21 cellular contexts compared by ENCODE assay signal in genomic region chr9:135369401-135369800, GRCh38.
DNase-seq lines count a peak whose midpoint lies in the region; ATAC-seq, FAIRE-seq and TF ChIP-seq lines count a peak whose summit lies in the region.
"Had no signal": no experiment of that assay in that cellular context is flagged by ENCODE, and none has a peak within 500 bp of the region (broad histone marks: within the 10 kb centered on the region; RNA-seq: fewer than 3 reads in every experiment).

No MANE protein-coding gene starts in this region.

- H3K79me2 ChIP-seq in HepG2 (ENCODE audit: insufficient read depth, low read length) (no peaks in the 10 kb centered on the region), astrocyte (ENCODE audit: insufficient read depth, low read length) (no peaks in the 10 kb centered on the region)

- no peak overlapping the region for H3K9ac ChIP-seq in HepG2 (ENCODE audit: insufficient read depth, low read depth, low read length)
- H3K9ac ChIP-seq in astrocyte (ENCODE audit: low read length) = no peak overlapping the region
- H3K9ac ChIP-seq: BLaER1 treated with 17β-estradiol and CSF1 and Interleukin-3, amounts not matched to agents 10 nM and 100 nM had no signal

- ATAC-seq in HepG2 = no peak
- no peak for ATAC-seq in right lobe of liver
- peak; percentile 10 for ATAC-seq in foreskin keratinocyte
- no peak for ATAC-seq in GM18519 (IDR thresholded peaks at IDR 0.05; ENCODE audit: low FRiP score, unreplicated experiment)
- ATAC-seq in GM18520 (IDR thresholded peaks at IDR 0.05; ENCODE audit: unreplicated experiment) = no peak

- no peak for TF ChIP-seq EP300 in HepG2 (IDR thresholded peaks at IDR 0.05; ENCODE audit: low read depth in 2 of 2, low read length in 2 of 2)
- no peak for TF ChIP-seq EP300 in HepG2 (CRISPR knock-in tag; IDR thresholded peaks at IDR 0.05; ENCODE audit: borderline replicate concordance)

- TF ChIP-seq POLR2A in HepG2 (IDR thresholded peaks at IDR 0.05; ENCODE audit: insufficient read depth in 1 of 2, low read depth in 2 of 2, low read length in 2 of 2) (no peak), right lobe of liver (IDR thresholded peaks at IDR 0.05) (no peak), uterus (IDR thresholded peaks at IDR 0.05) (no peak)

- H3K9me3 Mint-ChIP-seq in astrocyte (ENCODE audit: unreplicated experiment) = no peaks in the 10 kb centered on the region
- H3K9me3 Mint-ChIP-seq in nephron progenitor cell = no peaks in the 10 kb centered on the region
- H3K9me3 Mint-ChIP-seq: CD8-positive, alpha-beta memory T cell had no signal

- H4K20me1 ChIP-seq in HepG2 (ENCODE audit: insufficient read depth, low read length) (no peaks in the 10 kb centered on the region), astrocyte (ENCODE audit: insufficient read depth, low read length) (no peaks in the 10 kb centered on the region)

- H3K27me3 ChIP-seq in HepG2 (ENCODE audit: control insufficient read depth in 1 of 2, insufficient read depth in 2 of 2, low read length in 2 of 2) (peaks cover 8 to 37% of the 10 kb centered on the region in 2 experiments; a peak in 3 of 5 replicates), right lobe of liver (no peaks in the 10 kb centered on the region), astrocyte (ENCODE audit: insufficient read depth, low read length) (no peaks in the 10 kb centered on the region), foreskin keratinocyte (no peaks in the 10 kb centered on the region), uterus (no peaks in the 10 kb centered on the region)
- H3K27me3 ChIP-seq: BLaER1 treated with 17β-estradiol and CSF1 and Interleukin-3, amounts not matched to agents 10 nM and 100 nM had no signal

- H3K27ac Mint-ChIP-seq in astrocyte (ENCODE audit: unreplicated experiment) (no peak overlapping the region), nephron progenitor cell (no peak overlapping the region)
- H3K27ac Mint-ChIP-seq: CD8-positive, alpha-beta memory T cell had no signal

- TF ChIP-seq CTCF in HepG2 (CRISPR knock-in tag; IDR thresholded peaks at IDR 0.05) = no peak
- no peak for TF ChIP-seq CTCF in right lobe of liver (IDR thresholded peaks at IDR 0.05)
- no peak for TF ChIP-seq CTCF in astrocyte (IDR thresholded peaks at IDR 0.05; ENCODE audit: insufficient read depth, low read depth, low read length)
- no peak for TF ChIP-seq CTCF in foreskin keratinocyte (conservative IDR thresholded peaks at IDR 0.05)
- no peak for TF ChIP-seq CTCF in nephron progenitor cell (IDR thresholded peaks at IDR 0.05)
- TF ChIP-seq CTCF in uterus (IDR thresholded peaks at IDR 0.05) = no peak

- H2AFZ ChIP-seq in HepG2 (ENCODE audit: low read length) (no peak overlapping the region), astrocyte (ENCODE audit: low read depth, low read length) (no peak overlapping the region)

- H3K4me2 ChIP-seq in HepG2 (ENCODE audit: low read depth, low read length) (no peak overlapping the region), astrocyte (ENCODE audit: low read length) (no peak overlapping the region)
- H3K4me2 ChIP-seq: BLaER1 treated with 17β-estradiol and CSF1 and Interleukin-3, amounts not matched to agents 10 nM and 100 nM had no signal

- H3K27ac ChIP-seq in HepG2 (ENCODE audit: extremely low read length, insufficient read depth, low read length) (no peak overlapping the region), right lobe of liver (no peak overlapping the region), astrocyte (ENCODE audit: low read depth, low read length) (no peak overlapping the region), foreskin keratinocyte (no peak overlapping the region), uterus (no peak overlapping the region)
- H3K27ac ChIP-seq: BLaER1 treated with 17β-estradiol and CSF1 and Interleukin-3, amounts not matched to agents 10 nM and 100 nM; HL-60 had no signal

- no peaks in the 10 kb centered on the region for H3K36me3 ChIP-seq in HepG2 (replicated peaks in 1 of 2; ENCODE audit: control insufficient read depth in 1 of 2, insufficient read depth in 2 of 2, low read length in 2 of 2)
- no peaks in the 10 kb centered on the region for H3K36me3 ChIP-seq in right lobe of liver
- no peaks in the 10 kb centered on the region for H3K36me3 ChIP-seq in astrocyte (ENCODE audit: insufficient read depth, low read length)
- no peaks in the 10 kb centered on the region for H3K36me3 ChIP-seq in uterus
- H3K36me3 ChIP-seq: BLaER1 treated with 17β-estradiol and CSF1 and Interleukin-3, amounts not matched to agents 10 nM and 100 nM had no signal

- H3K4me3 ChIP-seq in HepG2 (replicated peaks in 1 of 3; ENCODE audit: insufficient read depth in 1 of 3, low read depth in 2 of 3, low read length in 3 of 3) (no peak overlapping the region), right lobe of liver (no peak overlapping the region), astrocyte (ENCODE audit: insufficient read depth, low read depth, low read length) (no peak overlapping the region), uterus (no peak overlapping the region)
- H3K4me3 ChIP-seq: BLaER1 treated with 17β-estradiol and CSF1 and Interleukin-3, amounts not matched to agents 10 nM and 100 nM had no signal

- H3K4me1 ChIP-seq in HepG2 (ENCODE audit: insufficient read depth, low read length) (no peaks in the 10 kb centered on the region), right lobe of liver (no peaks in the 10 kb centered on the region), astrocyte (ENCODE audit: insufficient read depth, low read length) (no peaks in the 10 kb centered on the region), foreskin keratinocyte (no peaks in the 10 kb centered on the region), uterus (no peaks in the 10 kb centered on the region)

- H3K4me1 Mint-ChIP-seq in astrocyte (ENCODE audit: low read depth, unreplicated experiment) (peaks cover 2% of the 10 kb centered on the region), nephron progenitor cell (peaks cover 27% of the 10 kb centered on the region)
- H3K4me1 Mint-ChIP-seq: CD8-positive, alpha-beta memory T cell had no signal

- no peak for TF ChIP-seq RAD21 in HepG2 (CRISPR knock-in tag; IDR thresholded peaks at IDR 0.05)

- POLR2A ChIA-PET in HepG2 (lab: Yijun Ruan, JAX) = no interaction called here

- H3K27me3 Mint-ChIP-seq in astrocyte (ENCODE audit: low read depth, unreplicated experiment) (peaks cover 28% of the 10 kb centered on the region), nephron progenitor cell (ENCODE audit: low read depth, poor library complexity) (peaks cover 6% of the 10 kb centered on the region)
- H3K27me3 Mint-ChIP-seq: CD8-positive, alpha-beta memory T cell had no signal

- no peak overlapping the region for H3K4me3 Mint-ChIP-seq in astrocyte (ENCODE audit: unreplicated experiment)
- H3K4me3 Mint-ChIP-seq in nephron progenitor cell = no peak overlapping the region
- H3K4me3 Mint-ChIP-seq: CD8-positive, alpha-beta memory T cell had no signal

- H3K36me3 Mint-ChIP-seq in astrocyte (ENCODE audit: low read depth, unreplicated experiment) (no peaks in the 10 kb centered on the region), nephron progenitor cell (ENCODE audit: low read depth) (no peaks in the 10 kb centered on the region)
- H3K36me3 Mint-ChIP-seq: CD8-positive, alpha-beta memory T cell had no signal

- DNase-seq in HepG2 (ENCODE audit: low spot score) = no peak
- DNase-seq in right lobe of liver = no peak
- DNase-seq in astrocyte (ENCODE audit: low read depth) = peak; percentile 3
- peak; percentile 66 to 79 for DNase-seq in foreskin keratinocyte
- no peak for DNase-seq in nephron progenitor cell
- DNase-seq in uterus = no peak
- DNase-seq: 8988T; CD8-positive, alpha-beta memory T cell; DMS79; H7; NCI-H1436; NCI-H2029; NCI-H2171; NCI-H774; SW 1271 had no signal

- intact Hi-C loops in HepG2 (cut with micrococcal nuclease; ENCODE audit: unreplicated experiment) (no loop called here), right lobe of liver (cut with DNase I) (no loop called here), uterus (cut with DNase I; ENCODE audit: low total_unique reads) (no loop called here)

- H3K9me3 ChIP-seq in HepG2 (ENCODE audit: low read length) (no peaks in the 10 kb centered on the region), right lobe of liver (no peaks in the 10 kb centered on the region), astrocyte (ENCODE audit: insufficient read depth, low read depth, low read length) (no peaks in the 10 kb centered on the region), uterus (no peaks in the 10 kb centered on the region)
- H3K9me3 ChIP-seq: BLaER1 treated with 17β-estradiol and CSF1 and Interleukin-3, amounts not matched to agents 10 nM and 100 nM had no signal

- no TSS peak for BruUV-seq in HepG2 (replicated peaks; lab: Mats Ljungman, UMichigan)

- FAIRE-seq in HepG2 (lab: Jason Lieb, UNC) (no peak), astrocyte (lab: Jason Lieb, UNC) (no peak)
- FAIRE-seq: D721Med, HTR-8/SVneo had no signal

- CTCF ChIA-PET in HepG2 (lab: Yijun Ruan, JAX; ENCODE audit: low intra/inter-chr PET ratio, low total read pairs) = no interaction called here

- in situ Hi-C loops in HepG2 (cut with HindIII; ENCODE audit: extremely low pct_ligation_motif_present, low pct_unique_long_range_greater_than_20kb) = no loop called here

TF ChIP-seq in HepG2, 621 proteins besides CTCF, POLR2A, EP300 and RAD21:
- peak; percentile 33; the same call in 1 of the 2 replicates for TF ChIP-seq MAFF (IDR thresholded peaks at IDR 0.05; ENCODE audit: low read depth, low read length)
- no peak for TF ChIP-seq ZNF607 (CRISPR knock-in tag; IDR thresholded peaks at IDR 0.05; ENCODE audit: borderline replicate concordance)
- TF ChIP-seq MAFK (conservative IDR thresholded peaks at IDR 0.05 in 1 of 2, IDR thresholded peaks at IDR 0.05 in 1 of 2; ENCODE audit: low read length in 2 of 2) = peak; percentile 38 to 56; a peak in 2 of 4 replicates

Comparison
In these comparisons a context has a peak if more than half of its experiments do, and no peak if none do; other contexts are left out.
1. DNase-seq: peak in astrocyte (single experiment) and foreskin keratinocyte (2 of 2); none in HepG2 (single experiment), right lobe of liver (0 of 3), nephron progenitor cell (single experiment) and uterus (0 of 2).